8 cellular contexts compared by ENCODE assay signal in the genomic region with DNA sequence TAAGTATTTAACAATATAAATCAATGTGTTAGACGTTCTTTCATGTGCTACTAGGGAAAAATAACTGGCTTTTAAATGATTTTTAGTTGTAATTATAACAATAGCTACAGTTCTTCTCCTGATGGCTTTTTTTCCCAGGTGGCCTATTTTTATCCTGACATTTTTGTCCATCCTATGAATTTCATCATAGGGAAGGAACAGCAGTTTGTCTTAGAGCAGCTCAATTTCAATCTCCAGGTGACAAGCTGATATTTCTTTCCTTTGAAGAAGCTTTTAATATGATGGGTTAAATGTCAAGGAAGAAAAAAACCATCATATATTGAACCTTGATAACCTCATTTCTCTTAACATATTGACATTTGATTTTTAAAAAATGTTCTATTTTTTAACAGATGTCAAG.
"Had no signal": no experiment of that assay in that cellular context is flagged by ENCODE, and none has a peak within 500 bp of the region (broad histone marks: within the 10 kb centered on the region; RNA-seq: fewer than 3 reads in every experiment).

No MANE protein-coding gene starts in this region.

- H3K4me3 ChIP-seq: GM23248, GM23338, HAP-1 had no signal

- H2AFZ ChIP-seq: GM23248, GM23338 had no signal

- H3K27ac ChIP-seq: GM23248 had no signal

- H3K9ac ChIP-seq: GM23248 had no signal

- DNase-seq: GM23248, GOT3, H7, H9, HCEC 1CT, HFFc6 had no signal

- H3K36me3 ChIP-seq: HAP-1 had no signal

- H3K4me2 ChIP-seq: GM23338 had no signal

- H3K9me3 ChIP-seq: HAP-1 had no signal
